1 cellular context compared by ENCODE assay signal in genomic region chr12:67919406-67919805, GRCh38.
TF ChIP-seq lines count a peak whose summit lies in the region.

No MANE protein-coding gene starts in this region.

TF ChIP-seq in HCT116, 20 proteins besides CTCF, POLR2A, EP300 and RAD21 (continued from another document):
- no peak for TF ChIP-seq ZBTB33 (IDR thresholded peaks at IDR 0.05; ENCODE audit: extremely low read depth, insufficient replicate concordance, low read length)
- no peak for TF ChIP-seq SIN3A (IDR thresholded peaks at IDR 0.05; ENCODE audit: low read depth)
- no peak for TF ChIP-seq YY1 (IDR thresholded peaks at IDR 0.05; ENCODE audit: extremely low read depth, insufficient replicate concordance, low read depth, low read length)
- TF ChIP-seq EGR1 (IDR thresholded peaks at IDR 0.05; ENCODE audit: low read depth): no peak
- no peak for TF ChIP-seq REST (IDR thresholded peaks at IDR 0.05; ENCODE audit: low read depth)
- no peak for TF ChIP-seq EZH2phosphoT487 (IDR thresholded peaks at IDR 0.05; ENCODE audit: borderline replicate concordance)
